In genomic region chrX:129980540-129981206, GRCh38 we compare ENCODE assay signal across 10 cellular contexts. TPM values are rescaled to one million over a fixed set of nuclear protein-coding genes. Genes with fewer than 3 reads are reported as not detected.
DNase-seq lines count a peak whose midpoint lies in the region; ATAC-seq, FAIRE-seq and TF ChIP-seq lines count a peak whose summit lies in the region.
"Had no signal": no experiment of that assay in that cellular context is flagged by ENCODE, and none has a peak within 500 bp of the region (broad histone marks: within the 10 kb centered on the region; RNA-seq: fewer than 3 reads in every experiment).

No MANE protein-coding gene starts in this region.

- TF ChIP-seq CTCF in SK-N-SH (IDR thresholded peaks at IDR 0.05) (no peak), neural progenitor cell (IDR thresholded peaks at IDR 0.05) (no peak)

- no peaks in the 10 kb centered on the region for H3K9me3 Mint-ChIP-seq in neural progenitor cell
- H3K9me3 Mint-ChIP-seq: T-cell had no signal

- H3F3A ChIP-seq in SK-N-SH (replicated peaks; ENCODE audit: insufficient read depth) = peaks cover 9% of the 10 kb centered on the region
- peaks cover 26% of the 10 kb centered on the region for H3F3A ChIP-seq in neural progenitor cell (ENCODE audit: low read depth)

- H3K9ac ChIP-seq in SK-N-SH (peak overlapping the region; percentile 48), neural progenitor cell (no peak overlapping the region)

- no peaks in the 10 kb centered on the region for H3K9me2 ChIP-seq in SK-N-SH

- FAIRE-seq in urothelium cell line (lab: Jason Lieb, UNC) = no peak

- H2AFZ ChIP-seq in SK-N-SH (ENCODE audit: low read depth) (no peak overlapping the region), neural progenitor cell (replicated peaks) (no peak overlapping the region)

- POLR2A ChIA-PET in SK-N-SH (lab: Yijun Ruan, JAX) = interaction anchor here (2.7 kb wide), 1 partner anchor 49 kb away, joined by 9 read pairs; no protein-coding TSS in a partner anchor

- H4K20me1 ChIP-seq in SK-N-SH (ENCODE audit: insufficient read depth) (no peaks in the 10 kb centered on the region), neural progenitor cell (ENCODE audit: low read depth) (peaks cover 15% of the 10 kb centered on the region)

- peaks cover 7% of the 10 kb centered on the region; the same call in 1 of the 2 replicates for H3K27me3 ChIP-seq in SK-N-SH (ENCODE audit: insufficient read depth)
- peaks cover 16% of the 10 kb centered on the region for H3K27me3 ChIP-seq in neural progenitor cell

- H3K4me3 Mint-ChIP-seq in neural progenitor cell = no peak overlapping the region

- TF ChIP-seq EP300 in SK-N-SH (IDR thresholded peaks at IDR 0.05; ENCODE audit: borderline replicate concordance in 1 of 2, low read depth in 1 of 2, low read length in 1 of 2) = no peak

- H3K36me3 ChIP-seq in SK-N-SH (replicated peaks in 1 of 2; ENCODE audit: control insufficient read depth in 1 of 2, insufficient read depth in 2 of 2, low read length in 1 of 2) = no peaks in the 10 kb centered on the region
- no peaks in the 10 kb centered on the region for H3K36me3 ChIP-seq in neural progenitor cell

- no peak for TF ChIP-seq RAD21 in SK-N-SH (IDR thresholded peaks at IDR 0.05; ENCODE audit: low read length)

- CTCF ChIA-PET in SK-N-SH (lab: Yijun Ruan, JAX) = no interaction called here

- DNase-seq in DMS 273 (lab: John Stamatoyannopoulos, UW; ENCODE audit: unreplicated experiment) = peak; percentile 53
- no peak for DNase-seq in DMS 273 treated with DMSO at 0.1 percent for 48 hours (lab: John Stamatoyannopoulos, UW)
- DNase-seq in SK-N-SH = peak; percentile 82
- peak; percentile 38 to 41 for DNase-seq in erythroblast (lab: John Stamatoyannopoulos, UW)
- peak; percentile 75 for DNase-seq in neural progenitor cell (ENCODE audit: low spot score)
- no peak for DNase-seq in urothelium cell line (ENCODE audit: low spot score)
- no peak for DNase-seq in NCI-H2029 (lab: John Stamatoyannopoulos, UW)

- no peaks in the 10 kb centered on the region; a peak in 1 of 4 replicates for H3K4me1 ChIP-seq in SK-N-SH (ENCODE audit: control insufficient read depth in 1 of 2, insufficient read depth in 2 of 2, low read depth in 1 of 2, low read length in 1 of 2)
- H3K4me1 ChIP-seq in neural progenitor cell = no peaks in the 10 kb centered on the region

- H3K36me3 Mint-ChIP-seq in neural progenitor cell = peaks cover 6% of the 10 kb centered on the region
- H3K36me3 Mint-ChIP-seq: T-cell had no signal

- no peak for TF ChIP-seq POLR2A in erythroblast (IDR thresholded peaks at IDR 0.05; ENCODE audit: low read length)

- H3K4me2 ChIP-seq in SK-N-SH = no peak overlapping the region; the same call in 1 of the 2 replicates
- peak overlapping the region; percentile 90 for H3K4me2 ChIP-seq in neural progenitor cell

- H3K9me3 ChIP-seq in SK-N-SH (no peaks in the 10 kb centered on the region), neural progenitor cell (ENCODE audit: low read depth) (no peaks in the 10 kb centered on the region)

- peaks cover 9% of the 10 kb centered on the region for H3K27me3 Mint-ChIP-seq in neural progenitor cell (ENCODE audit: insufficient read depth, low read depth)
- H3K27me3 Mint-ChIP-seq: T-cell had no signal

- H3K4me1 Mint-ChIP-seq in neural progenitor cell = peaks cover 20% of the 10 kb centered on the region

- H3K27ac Mint-ChIP-seq in neural progenitor cell = peak overlapping the region; percentile 79

- no peak overlapping the region; a peak in 3 of 4 replicates for H3K4me3 ChIP-seq in SK-N-SH (ENCODE audit: low read depth in 2 of 2, low read length in 1 of 2)
- no peak overlapping the region for H3K4me3 ChIP-seq in neural progenitor cell

- H3K79me2 ChIP-seq in SK-N-SH (ENCODE audit: insufficient read depth) (peaks cover 14% of the 10 kb centered on the region), neural progenitor cell (ENCODE audit: low read depth) (peaks cover 16% of the 10 kb centered on the region)

- ATAC-seq in HG03045 (IDR thresholded peaks at IDR 0.05; ENCODE audit: unreplicated experiment) = no peak
- ATAC-seq: T-cell had no signal

- WGBS in SK-N-SH (ENCODE audit: low lambda C conversion rate) = 45% methylated on average over 35 of the region's 79 CpGs

- H3K27ac ChIP-seq in SK-N-SH (ENCODE audit: low read depth in 2 of 2, low read length in 1 of 2) (peak overlapping the region in 1 of 2 experiments; percentile 23; a peak in 1 of 4 replicates), neural progenitor cell (no peak overlapping the region)
- H3K27ac ChIP-seq: 22Rv1 had no signal

TF ChIP-seq in SK-N-SH, 30 proteins besides CTCF, POLR2A, EP300 and RAD21:
- TF ChIP-seq USF1 (IDR thresholded peaks at IDR 0.05; ENCODE audit: borderline replicate concordance, low read depth) (no peak), SIN3A (IDR thresholded peaks at IDR 0.05; ENCODE audit: borderline replicate concordance, low read depth, low read length) (peak; percentile 17; the same call in 1 of the 2 replicates)

RNA-seq across cellular contexts. Expression of gene BCORL1, which starts 1.8 kb away (rescaled TPM):
- polyA plus RNA-seq in SK-N-SH (2012; rRNA removed) = 1.5 and 4.2 TPM in 2 replicates
- polyA plus RNA-seq in SK-N-SH (2012; cell fraction: cytosol; rRNA removed) = 2.9 and 3.5 TPM in 2 replicates
- 8.7 and 9.5 TPM in 2 replicates for polyA plus RNA-seq in SK-N-SH (2012; cell fraction: nucleus; rRNA removed)
- total RNA-seq in neural progenitor cell (ENCODE audit: low replicate concordance) = 5.1 and 6.5 TPM in 2 replicates

Comparison
In these comparisons a context has a peak if more than half of its experiments do, and no peak if none do; other contexts are left out.
1. DNase-seq: peak in DMS 273 (single experiment), SK-N-SH (single experiment), erythroblast (2 of 2) and neural progenitor cell (single experiment); none in DMS 273 treated with DMSO at 0.1 percent for 48 hours (single experiment), urothelium cell line (single experiment) and NCI-H2029 (single experiment).